In genomic region chr7:5373300-5373699, GRCh38 we compare ENCODE assay signal across 28 cellular contexts.
"Had no signal": no experiment of that assay in that cellular context is flagged by ENCODE, and none has a peak within 500 bp of the region (broad histone marks: within the 10 kb centered on the region; RNA-seq: fewer than 3 reads in every experiment).

No MANE protein-coding gene starts in this region.

- DNase-seq: activated CD4-positive, alpha-beta memory T cell treated with anti-CD3 and anti-CD28 coated beads, Interleukin-2, amount 10 ng/mL, durations not matched to agents 7 days and 5 days; activated CD4-positive, alpha-beta T cell treated with anti-CD3 and anti-CD28 coated beads for 1 hour; activated CD4-positive, alpha-beta T cell treated with anti-CD3 and anti-CD28 coated beads for 4 hours; activated CD4-positive, alpha-beta T cell treated with anti-CD3 and anti-CD28 coated beads, Interleukin-2, amount 10 ng/mL, durations not matched to agents 7 days and 5 days; activated CD4-positive, alpha-beta T cell treated with anti-CD3 and anti-CD28 coated beads, Interleukin-2, amount 50 U/mL, for 4 hours; activated effector memory CD4-positive, alpha-beta T cell treated with anti-CD3 and anti-CD28 coated beads, Interleukin-2, amount 50 U/mL, for 16 hours; activated naive CD4-positive, alpha-beta T cell treated with anti-CD3 and anti-CD28 coated beads for 36 hours; activated naive CD8-positive, alpha-beta T cell treated with anti-CD3 and anti-CD28 coated beads for 36 hours; activated naive CD8-positive, alpha-beta T cell treated with anti-CD3 and anti-CD28 coated beads, Interleukin-2, amount 50 U/mL, for 24 hours; activated T-cell treated with anti-CD3 and anti-CD28 coated beads, Interleukin-2, amount 50 U/mL, for 1 hour; activated T-cell treated with anti-CD3 and anti-CD28 coated beads, Interleukin-2, amount 50 U/mL, for 48 hours; adrenal gland; amygdala; aorta; body of pancreas; caudate nucleus; cortex of kidney; effector CD8-positive, alpha-beta T cell; endodermal cell; foreskin fibroblast; head of caudate nucleus; T-helper 2 cell had no signal

- H3K27me3 Mint-ChIP-seq: activated CD4-positive, alpha-beta memory T cell treated with anti-CD3 and anti-CD28 coated beads, Interleukin-2, amount 10 ng/mL, durations not matched to agents 7 days and 5 days; activated CD4-positive, alpha-beta T cell treated with anti-CD3 and anti-CD28 coated beads, Interleukin-2, amount 10 ng/mL, durations not matched to agents 7 days and 5 days; activated naive CD4-positive, alpha-beta T cell treated with anti-CD3 and anti-CD28 coated beads, Interleukin-2, amount 50 U/mL, for 24 hours; activated naive CD8-positive, alpha-beta T cell treated with anti-CD3 and anti-CD28 coated beads for 36 hours; activated naive CD8-positive, alpha-beta T cell treated with anti-CD3 and anti-CD28 coated beads, Interleukin-2, amount 50 U/mL, for 24 hours had no signal

- H3K27me3 ChIP-seq: adrenal gland, body of pancreas had no signal

- H3K4me3 ChIP-seq: adrenal gland, body of pancreas had no signal

- H3K27ac Mint-ChIP-seq: activated CD4-positive, alpha-beta memory T cell treated with anti-CD3 and anti-CD28 coated beads, Interleukin-2, amount 10 ng/mL, durations not matched to agents 7 days and 5 days; activated CD4-positive, alpha-beta T cell treated with anti-CD3 and anti-CD28 coated beads, Interleukin-2, amount 10 ng/mL, durations not matched to agents 7 days and 5 days; activated naive CD4-positive, alpha-beta T cell treated with anti-CD3 and anti-CD28 coated beads for 36 hours; activated naive CD4-positive, alpha-beta T cell treated with anti-CD3 and anti-CD28 coated beads, Interleukin-2, amount 50 U/mL, for 24 hours; activated naive CD8-positive, alpha-beta T cell treated with anti-CD3 and anti-CD28 coated beads for 36 hours; activated naive CD8-positive, alpha-beta T cell treated with anti-CD3 and anti-CD28 coated beads, Interleukin-2, amount 50 U/mL, for 24 hours; activated T-helper 1 cell treated with anti-CD3 and anti-CD28 coated beads, Interleukin-12 subunit alpha, Interleukin-12 subunit beta, Interleukin-2, Interleukin-4 antibody, amounts not matched to agents 30 ng/mL and 10 ng/mL and 1 ng/mL, durations not matched to agents 14 hours and 24 hours and 36 hours; activated T-helper 2 cell treated with anti-CD3 and anti-CD28 coated beads, Interferon-gamma antibody, Interleukin-2, Interleukin-4, amounts not matched to agents 10 μg/mL and 5 μg/mL and 100 μg/mL, durations not matched to agents 14 hours and 24 hours and 36 hours; endodermal cell had no signal

- H3K9me3 ChIP-seq: adrenal gland, body of pancreas had no signal

- H3K27ac ChIP-seq: adrenal gland, body of pancreas had no signal

- H3K4me1 Mint-ChIP-seq: activated naive CD8-positive, alpha-beta T cell treated with anti-CD3 and anti-CD28 coated beads, Interleukin-2, amount 50 U/mL, for 24 hours; endodermal cell had no signal

- H3K4me3 Mint-ChIP-seq: activated CD4-positive, alpha-beta memory T cell treated with anti-CD3 and anti-CD28 coated beads, Interleukin-2, amount 10 ng/mL, durations not matched to agents 7 days and 5 days; activated CD4-positive, alpha-beta T cell treated with anti-CD3 and anti-CD28 coated beads, Interleukin-2, amount 10 ng/mL, durations not matched to agents 7 days and 5 days; activated naive CD4-positive, alpha-beta T cell treated with anti-CD3 and anti-CD28 coated beads for 36 hours; activated naive CD4-positive, alpha-beta T cell treated with anti-CD3 and anti-CD28 coated beads, Interleukin-2, amount 50 U/mL, for 24 hours; activated naive CD8-positive, alpha-beta T cell treated with anti-CD3 and anti-CD28 coated beads for 36 hours; activated naive CD8-positive, alpha-beta T cell treated with anti-CD3 and anti-CD28 coated beads, Interleukin-2, amount 50 U/mL, for 24 hours; activated T-helper 1 cell treated with anti-CD3 and anti-CD28 coated beads, Interleukin-12 subunit alpha, Interleukin-12 subunit beta, Interleukin-2, Interleukin-4 antibody, amounts not matched to agents 30 ng/mL and 10 ng/mL and 1 ng/mL, durations not matched to agents 14 hours and 24 hours and 36 hours; endodermal cell had no signal

- FAIRE-seq: colon, frontal cortex had no signal

- H3K4me1 ChIP-seq: body of pancreas had no signal

- ATAC-seq: activated naive CD8-positive, alpha-beta T cell treated with anti-CD3 and anti-CD28 coated beads, Interleukin-2, amount 50 U/mL, for 24 hours; body of pancreas; esophagus mucosa had no signal

- H3K9me3 Mint-ChIP-seq: activated CD4-positive, alpha-beta memory T cell treated with anti-CD3 and anti-CD28 coated beads, Interleukin-2, amount 10 ng/mL, durations not matched to agents 7 days and 5 days; activated CD4-positive, alpha-beta T cell treated with anti-CD3 and anti-CD28 coated beads, Interleukin-2, amount 10 ng/mL, durations not matched to agents 7 days and 5 days; activated naive CD4-positive, alpha-beta T cell treated with anti-CD3 and anti-CD28 coated beads for 36 hours; activated naive CD4-positive, alpha-beta T cell treated with anti-CD3 and anti-CD28 coated beads, Interleukin-2, amount 50 U/mL, for 24 hours; activated naive CD8-positive, alpha-beta T cell treated with anti-CD3 and anti-CD28 coated beads for 36 hours; activated naive CD8-positive, alpha-beta T cell treated with anti-CD3 and anti-CD28 coated beads, Interleukin-2, amount 50 U/mL, for 24 hours; activated T-helper 1 cell treated with anti-CD3 and anti-CD28 coated beads, Interleukin-12 subunit alpha, Interleukin-12 subunit beta, Interleukin-2, Interleukin-4 antibody, amounts not matched to agents 30 ng/mL and 10 ng/mL and 1 ng/mL, durations not matched to agents 14 hours and 24 hours and 36 hours; activated T-helper 2 cell treated with anti-CD3 and anti-CD28 coated beads, Interferon-gamma antibody, Interleukin-2, Interleukin-4, amounts not matched to agents 10 μg/mL and 5 μg/mL and 100 μg/mL, durations not matched to agents 14 hours and 24 hours and 36 hours; endodermal cell had no signal
